ENCODE assay signal across 10 cellular contexts in genomic region chr17:45784293-45784582, GRCh38. TPM values are rescaled to one million over a fixed set of nuclear protein-coding genes. Genes with fewer than 3 reads are reported as not detected.
A peak's percentile ranks its signal among the peaks of the same experiment; 100 is the strongest.
DNase-seq lines count a peak whose midpoint lies in the region; ATAC-seq and TF ChIP-seq lines count a peak whose summit lies in the region.
"Had no signal": no experiment of that assay in that cellular context is flagged by ENCODE, and none has a peak within 500 bp of the region (broad histone marks: within the 10 kb centered on the region; RNA-seq: fewer than 3 reads in every experiment).

Gene CRHR1, plus strand, starts transcription at chr17:45784320. Its CDS starts 225 bp downstream, at chr17:45784545.

- H3K9me3 ChIP-seq in right cardiac atrium (ENCODE audit: control insufficient read depth, low read length), result no peaks in the 10 kb centered on the region
- H3K9me3 ChIP-seq in sigmoid colon, result no peaks in the 10 kb centered on the region

- no peak for ATAC-seq in activated B cell treated with CpG ODN at 0.5 μM for 24 hours (ENCODE audit: low read depth)
- peak in 1 of 2 donors; percentile 12 for ATAC-seq in right cardiac atrium
- no peak for ATAC-seq in GM18868 (IDR thresholded peaks at IDR 0.05; ENCODE audit: unreplicated experiment)
- no peak for ATAC-seq in GM21528 (IDR thresholded peaks at IDR 0.05; ENCODE audit: low FRiP score, unreplicated experiment)

- CTCF ChIA-PET in activated B cell treated with CpG ODN at 0.5 μM for 24 hours (lab: Charles Lee), result no interaction called here

- TF ChIP-seq EP300 in sigmoid colon (IDR thresholded peaks at IDR 0.05), result no peak

- intact Hi-C loops in activated B cell treated with CpG ODN at 0.5 μM for 24 hours (cut with micrococcal nuclease), result loop anchor here (10.0 kb wide), 2 partner anchors 89 to 481 kb away; no protein-coding TSS in a partner anchor
- intact Hi-C loops in right cardiac atrium (cut with DNase I), result no loop called here
- intact Hi-C loops in sigmoid colon (cut with DNase I), result no loop called here

- TF ChIP-seq CTCF in GM06990 (IDR thresholded peaks at IDR 0.05; ENCODE audit: insufficient read depth, low read length, poor library complexity, severe bottlenecking), result no peak
- TF ChIP-seq CTCF in activated B cell treated with CpG ODN at 0.5 μM for 24 hours (IDR thresholded peaks at IDR 0.05), result no peak
- no peak for TF ChIP-seq CTCF in sigmoid colon (IDR thresholded peaks at IDR 0.05)
- no peak for TF ChIP-seq CTCF in foreskin fibroblast (IDR thresholded peaks at IDR 0.05; ENCODE audit: low read depth, low read length)

- H3K9me3 Mint-ChIP-seq in activated B cell treated with CpG ODN at 0.5 μM for 24 hours, result no peaks in the 10 kb centered on the region

- POLR2A ChIA-PET in activated B cell treated with CpG ODN at 0.5 μM for 24 hours (lab: Charles Lee), result interaction anchor here (0.6 kb wide), 1 partner anchor 1740 kb away, joined by 3 read pairs; no protein-coding TSS in a partner anchor

- no peak for TF ChIP-seq POLR2A in sigmoid colon (IDR thresholded peaks at IDR 0.05)

- peaks cover 11% of the 10 kb centered on the region for H3K4me1 Mint-ChIP-seq in activated B cell treated with CpG ODN at 0.5 μM for 24 hours

- 0% methylated on average over 37 of the region's 41 CpGs for WGBS in right cardiac atrium
- WGBS in sigmoid colon, 2 donors, result 1% methylated on average over 41 of the region's 41 CpGs

- H3K4me1 ChIP-seq in right cardiac atrium (ENCODE audit: control insufficient read depth, insufficient read depth, low read length) (no peaks in the 10 kb centered on the region), sigmoid colon (peaks cover 0 to 25% (median 23%) of the 10 kb centered on the region in 4 donors)

- no peak within 1 kb of the TSS for H3K27ac ChIP-seq in right cardiac atrium (ENCODE audit: low read length)
- H3K27ac ChIP-seq in sigmoid colon, result no peak within 1 kb of the TSS

- H3K27ac Mint-ChIP-seq in activated B cell treated with CpG ODN at 0.5 μM for 24 hours, result no peak within 1 kb of the TSS

- no peaks in the 10 kb centered on the region for H3K36me3 Mint-ChIP-seq in activated B cell treated with CpG ODN at 0.5 μM for 24 hours (ENCODE audit: low read depth)

- peaks cover 58% of the 10 kb centered on the region for H3K27me3 Mint-ChIP-seq in activated B cell treated with CpG ODN at 0.5 μM for 24 hours

- H3K4me3 ChIP-seq in GM06990 (replicated peaks; ENCODE audit: low read depth, low read length) (0 out of 2 replicates have a peak within 1 kb of the TSS, but pooled peaks have one; percentile 17), right cardiac atrium (ENCODE audit: low read length) (peak within 1 kb of the TSS; percentile 56), sigmoid colon (peak within 1 kb of the TSS; percentile 15 to 52 (median 44)), foreskin fibroblast (ENCODE audit: low read depth in 1 of 2, low read length in 2 of 2) (peak within 1 kb of the TSS in 1 of 2 donors; percentile 24)

- H3K27me3 ChIP-seq in GM06990 (replicated peaks; ENCODE audit: control insufficient read depth, insufficient read depth, low read length), result peaks cover 2% of the 10 kb centered on the region
- H3K27me3 ChIP-seq in right cardiac atrium (ENCODE audit: control insufficient read depth, insufficient read depth), result no peaks in the 10 kb centered on the region
- peaks cover 23 to 67% (median 33%) of the 10 kb centered on the region in 3 donors for H3K27me3 ChIP-seq in sigmoid colon

- no peaks in the 10 kb centered on the region for H3K36me3 ChIP-seq in GM06990 (ENCODE audit: control insufficient read depth, insufficient read depth, low read length)
- no peaks in the 10 kb centered on the region for H3K36me3 ChIP-seq in sigmoid colon

- DNase-seq in GM06990 (ENCODE audit: extremely low read depth, insufficient read length) (no peak), activated B cell treated with CpG ODN at 0.5 μM for 24 hours (no peak), right cardiac atrium (no peak), sigmoid colon (no peak), cortex of kidney (lab: John Stamatoyannopoulos, UW) (no peak), foreskin fibroblast (no peak)
- DNase-seq: activated gamma-delta T cell had no signal

- H3K4me3 Mint-ChIP-seq in activated B cell treated with CpG ODN at 0.5 μM for 24 hours, result peak within 1 kb of the TSS; percentile 73

RNA-seq across cellular contexts. Expression of gene CRHR1, which starts in this region (rescaled TPM):
- total RNA-seq in activated B cell treated with CpG ODN at 0.5 μM for 24 hours (not detected in 2 replicates), right cardiac atrium (not detected), sigmoid colon (under 1 TPM in 1 of 4 donors, not detected in 3; 0.33 TPM)
- polyA plus RNA-seq in right cardiac atrium (not detected), sigmoid colon (not detected)
- total RNA-seq: M059J had no signal
